Comparison of ENCODE assay signal across 10 cellular contexts in genomic region chr20:24948939-24949679, GRCh38. TPM values are rescaled to one million over a fixed set of nuclear protein-coding genes. Genes with fewer than 3 reads are reported as not detected.
DNase-seq lines count a peak whose midpoint lies in the region; ATAC-seq lines count a peak whose summit lies in the region.
"Had no signal": no experiment of that assay in that cellular context is flagged by ENCODE, and none has a peak within 500 bp of the region (broad histone marks: within the 10 kb centered on the region; RNA-seq: fewer than 3 reads in every experiment).

Gene CST7, plus strand, starts transcription at chr20:24949269. Its CDS starts 237 bp downstream, at chr20:24949506.

- peaks cover 32% of the 10 kb centered on the region for H3K9me3 Mint-ChIP-seq in activated CD4-positive, alpha-beta T cell treated with anti-CD3 and anti-CD28 coated beads, Interleukin-2, amount 10 ng/mL, durations not matched to agents 24 days and 14 days

- H3K27ac Mint-ChIP-seq in activated CD4-positive, alpha-beta T cell treated with anti-CD3 and anti-CD28 coated beads, Interleukin-2, amount 10 ng/mL, durations not matched to agents 24 days and 14 days: peak within 1 kb of the TSS; percentile 98

- H3K9me3 ChIP-seq in BLaER1: peaks cover 37% of the 10 kb centered on the region
- H3K9me3 ChIP-seq in esophagus (ENCODE audit: control insufficient read depth in 2 of 2, insufficient read depth in 1 of 2, low read depth in 1 of 2, low read length in 1 of 2): no peaks in the 10 kb centered on the region

- intact Hi-C loops in activated CD4-positive, alpha-beta T cell treated with anti-CD3 and anti-CD28 coated beads, Interleukin-2, amount 10 ng/mL, durations not matched to agents 24 days and 14 days (cut with micrococcal nuclease): loop anchor here (1.0 to 5.0 kb wide), 7 partner anchors 18 to 922 kb away; partner anchors contain the start of genes ABHD12, ACSS1, APMAP and GINS1

- H3K27me3 Mint-ChIP-seq in activated CD4-positive, alpha-beta T cell treated with anti-CD3 and anti-CD28 coated beads, Interleukin-2, amount 10 ng/mL, durations not matched to agents 24 days and 14 days: no peaks in the 10 kb centered on the region

- H3K4me2 ChIP-seq in BLaER1: peak within 1 kb of the TSS; percentile 97

- H3K4me3 ChIP-seq in BLaER1 (peak within 1 kb of the TSS; percentile 72), esophagus (ENCODE audit: low read depth in 1 of 2, low read length in 2 of 2) (peak within 1 kb of the TSS; percentile 9 to 22)
- H3K4me3 ChIP-seq: SK-N-MC had no signal

- peak within 1 kb of the TSS; percentile 95 for H3K4me3 Mint-ChIP-seq in activated CD4-positive, alpha-beta T cell treated with anti-CD3 and anti-CD28 coated beads, Interleukin-2, amount 10 ng/mL, durations not matched to agents 24 days and 14 days

- peak; percentile 75 for ATAC-seq in HG03457 (IDR thresholded peaks at IDR 0.05; ENCODE audit: unreplicated experiment)

- no peaks in the 10 kb centered on the region for H3K27me3 ChIP-seq in BLaER1
- H3K27me3 ChIP-seq in esophagus (ENCODE audit: control insufficient read depth in 1 of 2, insufficient read depth in 2 of 2, low read length in 2 of 2): no peaks in the 10 kb centered on the region

- H3K4me1 ChIP-seq in BLaER1: peaks cover 56% of the 10 kb centered on the region
- H3K4me1 ChIP-seq in esophagus (ENCODE audit: control insufficient read depth in 2 of 2, insufficient read depth in 2 of 2, low read length in 1 of 2): peaks cover 2 to 3% of the 10 kb centered on the region in 2 donors

- WGBS in esophagus, 2 donors: 72 to 77% methylated on average over 20 of the region's 20 CpGs

- peaks cover 60% of the 10 kb centered on the region for H3K36me3 Mint-ChIP-seq in activated CD4-positive, alpha-beta T cell treated with anti-CD3 and anti-CD28 coated beads, Interleukin-2, amount 10 ng/mL, durations not matched to agents 24 days and 14 days (ENCODE audit: low read depth)

- H3K36me3 ChIP-seq in BLaER1 (no peaks in the 10 kb centered on the region), esophagus (ENCODE audit: control insufficient read depth in 2 of 2, insufficient read depth in 2 of 2, low read length in 1 of 2) (no peaks in the 10 kb centered on the region)

- H3K9ac ChIP-seq in BLaER1: peak within 1 kb of the TSS; percentile 80

- DNase-seq in activated CD4-positive, alpha-beta T cell treated with anti-CD3 and anti-CD28 coated beads, Interleukin-2, amount 10 ng/mL, durations not matched to agents 24 days and 14 days: peak; percentile 95
- DNase-seq in stimulated activated CD4-positive, alpha-beta T cell treated with anti-CD3 and anti-CD28 coated beads, Interleukin-4, amount 100 ng/mL, for 48 hours (ENCODE audit: low read depth in 2 of 2): peak; percentile 74 to 76
- no peak for DNase-seq in kidney tubule cell (ENCODE audit: low spot score)
- no peak for DNase-seq in NCI-H510A (lab: John Stamatoyannopoulos, UW)
- no peak for DNase-seq in NCI-H345 treated with DMSO at 0.1 percent for 48 hours (lab: John Stamatoyannopoulos, UW; ENCODE audit: unreplicated experiment)

- H3K27ac ChIP-seq in BLaER1: peak within 1 kb of the TSS; percentile 92
- H3K27ac ChIP-seq in esophagus (ENCODE audit: low read depth in 2 of 2, low read length in 1 of 2): peak within 1 kb of the TSS; percentile 38 to 47
- H3K27ac ChIP-seq: SK-N-MC had no signal

- H3K4me1 Mint-ChIP-seq in activated CD4-positive, alpha-beta T cell treated with anti-CD3 and anti-CD28 coated beads, Interleukin-2, amount 10 ng/mL, durations not matched to agents 24 days and 14 days: peaks cover 67% of the 10 kb centered on the region

- no peaks in the 10 kb centered on the region for H4K20me1 ChIP-seq in BLaER1

RNA-seq across cellular contexts. Expression of gene CST7, which starts in this region (rescaled TPM):
- 115 and 117 TPM in 2 replicates for total RNA-seq in activated CD4-positive, alpha-beta T cell treated with anti-CD3 and anti-CD28 coated beads, Interleukin-2, amount 10 ng/mL, durations not matched to agents 24 days and 14 days
- polyA plus RNA-seq in esophagus: 1 to 10 TPM; 1.4 to 2.9 TPM
- polyA plus RNA-seq: BJ had no signal

Comparison
In these comparisons a context has a peak if more than half of its experiments do, and no peak if none do; other contexts are left out.
1. DNase-seq: peak in activated CD4-positive, alpha-beta T cell treated with anti-CD3 and anti-CD28 coated beads, Interleukin-2, amount 10 ng/mL, durations not matched to agents 24 days and 14 days (single experiment) and stimulated activated CD4-positive, alpha-beta T cell treated with anti-CD3 and anti-CD28 coated beads, Interleukin-4, amount 100 ng/mL, for 48 hours (2 of 2); none in kidney tubule cell (single experiment), NCI-H510A (single experiment) and NCI-H345 treated with DMSO at 0.1 percent for 48 hours (single experiment).